ENCODE assay signal across 16 cellular contexts in the genomic region with DNA sequence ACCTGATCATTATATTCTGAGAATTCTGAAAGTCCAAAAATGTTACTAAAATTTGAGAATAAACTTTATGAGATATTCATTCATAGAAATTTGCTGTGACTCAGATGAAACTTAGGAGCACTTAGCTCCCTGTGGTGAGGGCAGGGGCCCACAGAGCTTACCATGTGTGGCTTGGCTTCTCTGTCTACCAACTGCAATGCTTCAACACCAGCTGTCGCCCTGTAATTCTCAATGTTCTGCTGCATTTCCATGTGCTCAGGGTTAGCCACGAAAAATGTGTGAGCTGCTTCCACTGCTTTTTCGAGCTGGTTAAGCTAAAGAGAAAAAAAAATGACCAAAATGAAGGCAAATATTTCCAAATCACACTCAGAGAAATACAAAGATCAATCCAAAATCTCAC.
A peak's percentile ranks its signal among the peaks of the same experiment; 100 is the strongest.
DNase-seq lines count a peak whose midpoint lies in the region; ATAC-seq and TF ChIP-seq lines count a peak whose summit lies in the region.
"Had no signal": no experiment of that assay in that cellular context is flagged by ENCODE, and none has a peak within 500 bp of the region (broad histone marks: within the 10 kb centered on the region; RNA-seq: fewer than 3 reads in every experiment).

No MANE protein-coding gene starts in this region.

- H3K27ac ChIP-seq in fibroblast of lung (ENCODE audit: insufficient read depth, low read length): no peak overlapping the region
- no peak overlapping the region for H3K27ac ChIP-seq in smooth muscle cell (ENCODE audit: low read depth)
- H3K27ac ChIP-seq in Karpas-422 (ENCODE audit: low read length): no peak overlapping the region
- H3K27ac ChIP-seq: psoas muscle had no signal

- no peaks in the 10 kb centered on the region for H3K36me3 ChIP-seq in fibroblast of lung (ENCODE audit: control insufficient read depth, insufficient read depth, low read length)
- no peaks in the 10 kb centered on the region for H3K36me3 ChIP-seq in smooth muscle cell (ENCODE audit: low read depth)
- no peaks in the 10 kb centered on the region for H3K36me3 ChIP-seq in Karpas-422 (ENCODE audit: insufficient read depth, low read length)

- H3K9me2 ChIP-seq in Karpas-422 (replicated peaks; ENCODE audit: insufficient read depth, low read length): no peaks in the 10 kb centered on the region

- H3K9ac ChIP-seq in fibroblast of lung (ENCODE audit: insufficient read depth, low read length) (no peak overlapping the region), smooth muscle cell (ENCODE audit: low read depth) (no peak overlapping the region), Karpas-422 (ENCODE audit: low read length) (no peak overlapping the region)

- H3K4me3 ChIP-seq in fibroblast of lung (replicated peaks in 1 of 4; ENCODE audit: control extremely low read depth in 1 of 4, insufficient read depth in 1 of 4, low read depth in 3 of 4, low read length in 4 of 4) (no peak overlapping the region), smooth muscle cell (no peak overlapping the region), Karpas-422 (ENCODE audit: low read length) (no peak overlapping the region)
- H3K4me3 ChIP-seq: psoas muscle had no signal

- no peak for TF ChIP-seq CTCF in fibroblast of lung (conservative IDR thresholded peaks at IDR 0.05 in 1 of 2, IDR thresholded peaks at IDR 0.05 in 1 of 2; ENCODE audit: low read depth in 1 of 2, low read length in 2 of 2)
- no peak for TF ChIP-seq CTCF in smooth muscle cell (IDR thresholded peaks at IDR 0.05; ENCODE audit: borderline replicate concordance, insufficient read depth, poor library complexity, severe bottlenecking)

- H3K9me3 ChIP-seq in fibroblast of lung (ENCODE audit: control insufficient read depth, insufficient read depth, low read depth, low read length) (no peaks in the 10 kb centered on the region), smooth muscle cell (replicated peaks; ENCODE audit: low read depth) (no peaks in the 10 kb centered on the region), Karpas-422 (ENCODE audit: low read length) (no peaks in the 10 kb centered on the region)
- H3K9me3 ChIP-seq: psoas muscle had no signal

- WGBS in smooth muscle cell (ENCODE audit: low lambda C conversion rate): 34% methylated on average over 3 of the region's 3 CpGs

- H3K79me2 ChIP-seq in fibroblast of lung (ENCODE audit: control insufficient read depth, insufficient read depth, low read length) (no peaks in the 10 kb centered on the region), smooth muscle cell (ENCODE audit: low read depth) (no peaks in the 10 kb centered on the region), Karpas-422 (ENCODE audit: low read length) (no peaks in the 10 kb centered on the region)

- H2AFZ ChIP-seq in fibroblast of lung (ENCODE audit: low read length) (no peak overlapping the region), smooth muscle cell (ENCODE audit: low read depth) (no peak overlapping the region), Karpas-422 (ENCODE audit: low read length) (no peak overlapping the region)

- H4K20me1 ChIP-seq in fibroblast of lung (ENCODE audit: control insufficient read depth, extremely low read depth, insufficient read depth, low read length) (no peaks in the 10 kb centered on the region), smooth muscle cell (ENCODE audit: low read depth) (no peaks in the 10 kb centered on the region), Karpas-422 (ENCODE audit: insufficient read depth, low read depth, low read length) (no peaks in the 10 kb centered on the region)

- intact Hi-C loops in left cardiac atrium (cut with DNase I): no loop called here

- H3K27me3 ChIP-seq in fibroblast of lung (ENCODE audit: control insufficient read depth, insufficient read depth, low read length) (no peaks in the 10 kb centered on the region), smooth muscle cell (ENCODE audit: low read depth) (no peaks in the 10 kb centered on the region), Karpas-422 (ENCODE audit: low read length) (no peaks in the 10 kb centered on the region)

- H3F3A ChIP-seq in smooth muscle cell (ENCODE audit: low read depth): no peaks in the 10 kb centered on the region

- no peak for ATAC-seq in left cardiac atrium
- ATAC-seq: CD8-positive, alpha-beta T cell; left lobe of liver; psoas muscle had no signal

- no peak overlapping the region for H3K4me2 ChIP-seq in fibroblast of lung (ENCODE audit: extremely low read depth, insufficient read depth, low read length)
- peak overlapping the region; percentile 51 for H3K4me2 ChIP-seq in smooth muscle cell
- no peak overlapping the region for H3K4me2 ChIP-seq in Karpas-422 (ENCODE audit: low read depth, low read length, poor library complexity, severe bottlenecking)

- DNase-seq in NCI-H1694 treated with DMSO at 0.1 percent for 48 hours (lab: John Stamatoyannopoulos, UW): peak; percentile 4
- no peak for DNase-seq in NCI-H1694 (lab: John Stamatoyannopoulos, UW)
- DNase-seq in RPMI7951 (ENCODE audit: low read depth): peak; percentile 76
- DNase-seq in fibroblast of lung (ENCODE audit: low read depth in 2 of 2): peak; percentile 75 to 80
- DNase-seq in smooth muscle cell (lab: John Stamatoyannopoulos, UW; ENCODE audit: unreplicated experiment): no peak
- no peak for DNase-seq in activated CD4-positive, CD25-positive, alpha-beta regulatory T cell (lab: John Stamatoyannopoulos, UW)
- no peak for DNase-seq in Karpas-422
- no peak for DNase-seq in left cardiac atrium
- DNase-seq: activated CD4-positive, alpha-beta T cell treated with anti-CD3 and anti-CD28 coated beads, Interleukin-2, amount 50 U/mL, for 1 hour; activated T-cell treated with anti-CD3 and anti-CD28 coated beads, Interleukin-2, amount 50 U/mL, for 48 hours; CD8-positive, alpha-beta T cell; cortex of kidney; NCI-H187; NCI-H526 treated with DMSO at 0.1 percent for 48 hours; psoas muscle had no signal

- H3K4me1 ChIP-seq in fibroblast of lung (ENCODE audit: control insufficient read depth, extremely low read depth, insufficient read depth, low read length) (no peaks in the 10 kb centered on the region), smooth muscle cell (ENCODE audit: low read depth) (peaks cover 11% of the 10 kb centered on the region), Karpas-422 (ENCODE audit: low read length) (no peaks in the 10 kb centered on the region)
- H3K4me1 ChIP-seq: psoas muscle had no signal

Comparison
In these comparisons a context has a peak if more than half of its experiments do, and no peak if none do; other contexts are left out.
1. DNase-seq: peak in NCI-H1694 treated with DMSO at 0.1 percent for 48 hours (single experiment), RPMI7951 (single experiment) and fibroblast of lung (2 of 2); none in NCI-H1694 (single experiment), smooth muscle cell (single experiment), activated CD4-positive, CD25-positive, alpha-beta regulatory T cell (0 of 4), Karpas-422 (single experiment) and left cardiac atrium (single experiment).